2 cellular contexts compared by ENCODE assay signal in genomic region chr17:35104844-35105450, GRCh38.
TF ChIP-seq lines count a peak whose summit lies in the region.

No MANE protein-coding gene starts in this region.

TF ChIP-seq in IMR-90, 13 proteins besides CTCF, POLR2A, EP300 and RAD21:
- TF ChIP-seq SMC3 (IDR thresholded peaks at IDR 0.05; ENCODE audit: low read depth, low read length) (no peak), CHD1 (IDR thresholded peaks at IDR 0.05; ENCODE audit: low read depth, low read length) (no peak), NFE2L2 (IDR thresholded peaks at IDR 0.05; ENCODE audit: low read depth, low read length) (no peak), USF2 (IDR thresholded peaks at IDR 0.05; ENCODE audit: low read depth, low read length) (no peak), CEBPB (IDR thresholded peaks at IDR 0.05; ENCODE audit: low read depth, low read length) (peak; percentile 17; the same call in 1 of the 2 replicates), ELK1 (IDR thresholded peaks at IDR 0.05; ENCODE audit: borderline replicate concordance, low read depth, low read length) (no peak), MAFK (IDR thresholded peaks at IDR 0.05; ENCODE audit: low read depth, low read length) (no peak), FOS (IDR thresholded peaks at IDR 0.05; ENCODE audit: low read depth, low read length) (no peak)
TF ChIP-seq in IMR-90: peak in this region for 1.

TF ChIP-seq in K562, 482 proteins besides CTCF, POLR2A, EP300 and RAD21:
- TF ChIP-seq CEBPG (CRISPR knock-in tag; IDR thresholded peaks at IDR 0.05) (no peak), CEBPG (tag; conservative IDR thresholded peaks at IDR 0.05 in 1 of 2, IDR thresholded peaks at IDR 0.05 in 1 of 2) (peak in 1 of 2 experiments; percentile 61; a peak in 1 of 4 replicates), CEBPB (tag; IDR thresholded peaks at IDR 0.05) (peak; percentile 51), TEAD2 (tag; IDR thresholded peaks at IDR 0.05) (no peak)
TF ChIP-seq in K562: peak in this region for 2.
